ENCODE assay signal across 20 cellular contexts in genomic region chr14:57371013-57371412, GRCh38. TPM values are rescaled to one million over a fixed set of nuclear protein-coding genes. Genes with fewer than 3 reads are reported as not detected.
DNase-seq lines count a peak whose midpoint lies in the region; ATAC-seq, FAIRE-seq and TF ChIP-seq lines count a peak whose summit lies in the region.
"Had no signal": no experiment of that assay in that cellular context is flagged by ENCODE, and none has a peak within 500 bp of the region (broad histone marks: within the 10 kb centered on the region; RNA-seq: fewer than 3 reads in every experiment).

No MANE protein-coding gene starts in this region.

- BruUV-seq in HepG2 (replicated peaks; lab: Mats Ljungman, UMichigan) (no TSS peak), IMR-90 (replicated peaks; lab: Mats Ljungman, UMichigan) (no TSS peak), K562 (replicated peaks; lab: Mats Ljungman, UMichigan) (no TSS peak)

- no peak overlapping the region for H3K4ac ChIP-seq in IMR-90 (ENCODE audit: low read depth, low read length)

- H2BK20ac ChIP-seq in IMR-90 (ENCODE audit: low read depth, low read length), result no peak overlapping the region

- no peak overlapping the region for H2BK5ac ChIP-seq in IMR-90 (ENCODE audit: low read depth, low read length, poor library complexity, severe bottlenecking)

- H3K56ac ChIP-seq in IMR-90 (ENCODE audit: extremely low read depth, insufficient read depth, low read length), result no peak overlapping the region

- 2% methylated on average over 3 of the region's 3 CpGs for WGBS in HepG2 (ENCODE audit: low lambda C conversion rate)
- 35% methylated on average over 3 of the region's 3 CpGs for WGBS in right lobe of liver (ENCODE audit: insufficient coverage, low coverage, low lambda C conversion rate, missing lambda C conversion rate)
- no CpG with 5 or more reads among the region's 3 CpGs for WGBS in IMR-90 (ENCODE audit: extremely low coverage in 2 of 2, insufficient read length in 1 of 2), 2 experiments
- WGBS in K562 (ENCODE audit: insufficient coverage, low coverage, missing lambda C conversion rate), result 0% methylated on average over 3 of the region's 3 CpGs

- H3K4me3 ChIP-seq in HepG2 (replicated peaks in 1 of 3; ENCODE audit: insufficient read depth in 1 of 3, low read depth in 2 of 3, low read length in 3 of 3) (no peak overlapping the region), right lobe of liver (no peak overlapping the region), IMR-90 (ENCODE audit: insufficient read depth, low read depth, low read length) (no peak overlapping the region), K562 (no peak overlapping the region)
- H3K4me3 ChIP-seq: GM12878, HAP-1 had no signal

- TF ChIP-seq EP300 in HepG2 (IDR thresholded peaks at IDR 0.05; ENCODE audit: low read depth in 2 of 2, low read length in 2 of 2), result no peak
- TF ChIP-seq EP300 in HepG2 (CRISPR knock-in tag; IDR thresholded peaks at IDR 0.05; ENCODE audit: borderline replicate concordance), result no peak
- TF ChIP-seq EP300 in K562 (IDR thresholded peaks at IDR 0.05; ENCODE audit: low read length), result no peak

- H3K27ac ChIP-seq in HepG2 (ENCODE audit: extremely low read length, insufficient read depth, low read length) (no peak overlapping the region), right lobe of liver (no peak overlapping the region), IMR-90 (ENCODE audit: insufficient read depth, low read length) (no peak overlapping the region), K562 (ENCODE audit: extremely low read depth, low read depth, low read length) (no peak overlapping the region)

- H3K36me3 ChIP-seq in HepG2 (replicated peaks in 1 of 2; ENCODE audit: control insufficient read depth in 1 of 2, insufficient read depth in 2 of 2, low read length in 2 of 2) (no peaks in the 10 kb centered on the region), right lobe of liver (no peaks in the 10 kb centered on the region), IMR-90 (ENCODE audit: control insufficient read depth, insufficient read depth, low read length) (no peaks in the 10 kb centered on the region), K562 (ENCODE audit: control insufficient read depth, insufficient read depth, low read length) (no peaks in the 10 kb centered on the region)
- H3K36me3 ChIP-seq: HAP-1 had no signal

- H2BK15ac ChIP-seq in IMR-90 (ENCODE audit: low read depth, low read length), result no peak overlapping the region

- in situ Hi-C loops in HepG2 (cut with HindIII; ENCODE audit: extremely low pct_ligation_motif_present, low pct_unique_long_range_greater_than_20kb) (no loop called here), IMR-90 (cut with MboI; ENCODE audit: low sequenced_read_pairs) (no loop called here), K562 (cut with MboI) (no loop called here)

- DNase-seq in HepG2 (ENCODE audit: low spot score) (no peak), right lobe of liver (no peak), IMR-90 (no peak), K562 (ENCODE audit: extremely low read depth in 1 of 4, low spot score in 3 of 4) (no peak), DMS53 (lab: John Stamatoyannopoulos, UW) (no peak), activated gamma-delta T cell treated with Interleukin-2 at 50 U/mL for 16 hours (no peak)
- DNase-seq: 8988T; C1 segment of cervical spinal cord; Calu3; CD4-positive, alpha-beta memory T cell; COR-L47; DND-41; EL; GDM1; GOT3; HFFc6 had no signal

- TF ChIP-seq CTCF in HepG2 (CRISPR knock-in tag; IDR thresholded peaks at IDR 0.05) (no peak), right lobe of liver (IDR thresholded peaks at IDR 0.05) (no peak), IMR-90 (conservative IDR thresholded peaks at IDR 0.05; ENCODE audit: low read depth, low read length) (no peak), K562 (IDR thresholded peaks at IDR 0.05 in 2 of 3, conservative IDR thresholded peaks at IDR 0.05 in 1 of 3; ENCODE audit: insufficient read depth in 2 of 3, low read depth in 1 of 3, low read length in 3 of 3) (no peak)

- H2BK120ac ChIP-seq in IMR-90 (ENCODE audit: low read depth, low read length), result no peak overlapping the region

- POLR2A ChIA-PET in HepG2 (lab: Yijun Ruan, JAX), result no interaction called here
- POLR2A ChIA-PET in IMR-90 (lab: Charles Lee; ENCODE audit: unreplicated experiment), result no interaction called here
- POLR2A ChIA-PET in K562 (lab: Yijun Ruan, JAX), result interaction anchor here (0.9 to 2.0 kb wide), 2 partner anchors 13 to 18 kb away, joined by 4 read pairs; no protein-coding TSS in a partner anchor

- no peak overlapping the region for H3K9ac ChIP-seq in HepG2 (ENCODE audit: insufficient read depth, low read depth, low read length)
- H3K9ac ChIP-seq in IMR-90 (ENCODE audit: low read depth, low read length), result no peak overlapping the region
- H3K9ac ChIP-seq in K562 (ENCODE audit: insufficient read depth in 1 of 2, low read depth in 2 of 2, low read length in 2 of 2), result no peak overlapping the region

- ATAC-seq in HepG2 (no peak), right lobe of liver (no peak), IMR-90 (ENCODE audit: low read depth) (no peak), K562 (no peak), GM18511 (IDR thresholded peaks at IDR 0.05; ENCODE audit: unreplicated experiment) (no peak)
- ATAC-seq: GM12878 had no signal

- TF ChIP-seq POLR2A in HepG2 (IDR thresholded peaks at IDR 0.05; ENCODE audit: insufficient read depth in 1 of 2, low read depth in 2 of 2, low read length in 2 of 2) (no peak), right lobe of liver (IDR thresholded peaks at IDR 0.05) (no peak), IMR-90 (IDR thresholded peaks at IDR 0.05; ENCODE audit: low read depth, low read length) (no peak), K562 (conservative IDR thresholded peaks at IDR 0.05) (no peak)

- FAIRE-seq in HepG2 (lab: Jason Lieb, UNC), result no peak
- no peak for FAIRE-seq in K562 (lab: Jason Lieb, UNC)
- FAIRE-seq: GM12878, H54 had no signal

- H3K27me3 ChIP-seq in HepG2 (ENCODE audit: control insufficient read depth in 1 of 2, insufficient read depth in 2 of 2, low read length in 2 of 2) (peaks cover 0 to 4% of the 10 kb centered on the region in 2 experiments; a peak in 2 of 5 replicates), right lobe of liver (no peaks in the 10 kb centered on the region), IMR-90 (ENCODE audit: control insufficient read depth, insufficient read depth, low read length) (no peaks in the 10 kb centered on the region; the same call in none of the 2 replicates), K562 (ENCODE audit: control insufficient read depth in 2 of 2, insufficient read depth in 2 of 2, low read length in 2 of 2) (no peaks in the 10 kb centered on the region)

- no peak overlapping the region for H4K8ac ChIP-seq in IMR-90 (ENCODE audit: low read depth in 2 of 2, low read length in 2 of 2)

- dilution Hi-C loops in IMR-90 (cut with HindIII; ENCODE audit: low sequenced_read_pairs, unreplicated experiment), result no loop called here

- H3K23ac ChIP-seq in IMR-90 (ENCODE audit: low read depth, low read length), result 0 out of 2 replicates have a peak overlapping the region, but pooled peaks have one; percentile 9

- no peak for TF ChIP-seq RAD21 in HepG2 (CRISPR knock-in tag; IDR thresholded peaks at IDR 0.05)
- TF ChIP-seq RAD21 in IMR-90 (IDR thresholded peaks at IDR 0.05; ENCODE audit: low read length), result no peak
- TF ChIP-seq RAD21 in K562 (CRISPR knock-in tag; conservative IDR thresholded peaks at IDR 0.05 in 1 of 2, IDR thresholded peaks at IDR 0.05 in 1 of 2), result no peak

- no peaks in the 10 kb centered on the region for H3K79me2 ChIP-seq in HepG2 (ENCODE audit: insufficient read depth, low read length)
- no peaks in the 10 kb centered on the region for H3K79me2 ChIP-seq in K562 (ENCODE audit: control insufficient read depth, insufficient read depth, low read length)

- H4K5ac ChIP-seq in IMR-90 (ENCODE audit: low read depth, low read length), result no peak overlapping the region

- H4K20me1 ChIP-seq in HepG2 (ENCODE audit: insufficient read depth, low read length) (no peaks in the 10 kb centered on the region), IMR-90 (ENCODE audit: insufficient read depth, low read length) (no peaks in the 10 kb centered on the region), K562 (replicated peaks; ENCODE audit: control insufficient read depth, insufficient read depth, low read length) (no peaks in the 10 kb centered on the region)

- no peak overlapping the region for H2AFZ ChIP-seq in HepG2 (ENCODE audit: low read length)
- no peak overlapping the region for H2AFZ ChIP-seq in IMR-90 (replicated peaks; ENCODE audit: low read length, poor library complexity)
- no peak overlapping the region for H2AFZ ChIP-seq in K562 (ENCODE audit: low read depth, low read length)

- no peak overlapping the region for H2AK5ac ChIP-seq in IMR-90 (ENCODE audit: low read depth, low read length)

- H2AK9ac ChIP-seq in IMR-90 (replicated peaks; ENCODE audit: low read depth, low read length, poor library complexity), result no peak overlapping the region

- no peak overlapping the region for H3K18ac ChIP-seq in IMR-90 (ENCODE audit: low read depth, low read length)

- H3K79me1 ChIP-seq in IMR-90 (ENCODE audit: low read depth in 1 of 2, low read length in 2 of 2), result no peaks in the 10 kb centered on the region

- H3K9me3 ChIP-seq in HepG2 (ENCODE audit: low read length), result no peaks in the 10 kb centered on the region
- no peaks in the 10 kb centered on the region for H3K9me3 ChIP-seq in right lobe of liver
- H3K9me3 ChIP-seq in IMR-90 (ENCODE audit: control insufficient read depth, insufficient read depth, low read length), result no peaks in the 10 kb centered on the region
- H3K9me3 ChIP-seq in K562 (replicated peaks; ENCODE audit: control insufficient read depth, insufficient read depth, low read depth, low read length), result no peaks in the 10 kb centered on the region
- H3K9me3 ChIP-seq: HAP-1 had no signal

- intact Hi-C loops in HepG2 (cut with micrococcal nuclease; ENCODE audit: unreplicated experiment), result no loop called here
- intact Hi-C loops in right lobe of liver (cut with DNase I), result no loop called here
- intact Hi-C loops in IMR-90 (cut with micrococcal nuclease), result no loop called here
- intact Hi-C loops in K562 (cut with micrococcal nuclease), result no loop called here

- CTCF ChIA-PET in HepG2 (lab: Yijun Ruan, JAX; ENCODE audit: low intra/inter-chr PET ratio, low total read pairs), result no interaction called here
- CTCF ChIA-PET in IMR-90 (lab: Yijun Ruan, JAX), result interaction anchor here (1.0 kb wide), 1 partner anchor 49 kb away, joined by 4 read pairs; no protein-coding TSS in a partner anchor
- CTCF ChIA-PET in K562 (lab: Yijun Ruan, JAX; ENCODE audit: low intra/inter-chr PET ratio), result no interaction called here

- H3K4me2 ChIP-seq in HepG2 (ENCODE audit: low read depth, low read length), result no peak overlapping the region
- H3K4me2 ChIP-seq in IMR-90 (ENCODE audit: low read depth, low read length), result no peak overlapping the region
- H3K4me2 ChIP-seq in K562 (ENCODE audit: insufficient read depth, low read length), result no peak overlapping the region

- H3K4me1 ChIP-seq in HepG2 (ENCODE audit: insufficient read depth, low read length) (peaks cover 6% of the 10 kb centered on the region), right lobe of liver (no peaks in the 10 kb centered on the region), IMR-90 (ENCODE audit: control insufficient read depth, insufficient read depth, low read length) (no peaks in the 10 kb centered on the region), K562 (replicated peaks in 1 of 2; ENCODE audit: control insufficient read depth in 2 of 2, insufficient read depth in 2 of 2, low read length in 2 of 2) (no peaks in the 10 kb centered on the region)
- H3K4me1 ChIP-seq: HAP-1 had no signal

- H3K14ac ChIP-seq in IMR-90 (replicated peaks; ENCODE audit: low read depth, low read length), result no peak overlapping the region

- H3K9me1 ChIP-seq in IMR-90 (ENCODE audit: insufficient read depth, low read length) (no peaks in the 10 kb centered on the region), K562 (ENCODE audit: control insufficient read depth, insufficient read depth, low read length) (no peaks in the 10 kb centered on the region)

- no peak overlapping the region for H4K91ac ChIP-seq in IMR-90 (ENCODE audit: insufficient read depth, low read depth, low read length)

RNA-seq across cellular contexts. Expression of gene NAA30, which starts 19.4 kb away (rescaled TPM):
- total RNA-seq in HepG2 (2016; rRNA removed; fragmentation: Illumina TruSeq; extraction: Trizol), result 18.4 and 21.6 TPM in 2 replicates
- total RNA-seq in HepG2 (2016; cell fraction: cytosol; rRNA removed; fragmentation: Illumina TruSeq; extraction: Trizol; ENCODE audit: low read depth), result 0.97 and 1.5 TPM in 2 replicates
- total RNA-seq in HepG2 (2016; cell fraction: insoluble cytoplasmic fraction; rRNA removed; fragmentation: Illumina TruSeq; extraction: Trizol), result 16.9 and 22.2 TPM in 2 replicates
- total RNA-seq in HepG2 (2016; cell fraction: membrane; rRNA removed; fragmentation: Illumina TruSeq; extraction: Trizol), result 7.4 and 7.8 TPM in 2 replicates
- total RNA-seq in HepG2 (2016; cell fraction: nucleus; rRNA removed; fragmentation: Illumina TruSeq; extraction: Trizol), result 11.2 and 12.6 TPM in 2 replicates
- polyA plus RNA-seq in HepG2 (2011; rRNA removed), result 9.2 and 10.8 TPM in 2 replicates
- polyA plus RNA-seq in HepG2 (2011; cell fraction: cytosol; rRNA removed), result 2.0 and 3.9 TPM in 2 replicates
- 2.3 and 3.4 TPM in 2 replicates for polyA plus RNA-seq in HepG2 (2011; cell fraction: nucleus; rRNA removed)
- 9.0 and 11.6 TPM in 2 replicates for polyA plus RNA-seq in HepG2 (2012)
- polyA plus RNA-seq in HepG2 (2016; cell fraction: cytosol; fragmentation: Illumina TruSeq; extraction: Trizol; ENCODE audit: low read depth), result 0.99 and 1.0 TPM in 2 replicates
- 18.9 and 19.3 TPM in 2 replicates for polyA plus RNA-seq in HepG2 (2016; cell fraction: insoluble cytoplasmic fraction; fragmentation: Illumina TruSeq; extraction: Trizol; ENCODE audit: low read depth)
- 4.0 and 5.6 TPM in 2 replicates for polyA plus RNA-seq in HepG2 (2016; cell fraction: membrane; fragmentation: Illumina TruSeq; extraction: Trizol; ENCODE audit: low read depth)
- polyA plus RNA-seq in HepG2 (2016; cell fraction: nucleus; fragmentation: Illumina TruSeq; extraction: Trizol; ENCODE audit: insufficient read depth, low read depth), result 11.5 and 13.2 TPM in 2 replicates
- 6.2 and 11.6 TPM in 2 replicates for polyA minus RNA-seq in HepG2 (2011; rRNA and poly(A)+ RNA removed; ENCODE audit: low replicate concordance)
- polyA minus RNA-seq in HepG2 (2011; cell fraction: cytosol; rRNA and poly(A)+ RNA removed), result 6.9 and 11.0 TPM in 2 replicates
- 13.4 and 21.5 TPM in 2 replicates for polyA minus RNA-seq in HepG2 (2011; cell fraction: nucleus; rRNA and poly(A)+ RNA removed)
- 10 to 100 TPM; 10.5 to 17.1 (median 13.5) TPM for total RNA-seq in right lobe of liver
- 24.4 and 25.3 TPM in 2 replicates for total RNA-seq in IMR-90 (2012; rRNA removed)
- 3.6 and 5.8 TPM in 2 replicates for polyA plus RNA-seq in IMR-90 (2012; rRNA removed)
- 1.2 TPM in 2 replicates for polyA plus RNA-seq in IMR-90 (2012; cell fraction: cytosol; rRNA removed)
- 0.88 and 3.7 TPM in 2 replicates for polyA plus RNA-seq in IMR-90 (2012; cell fraction: nucleus; rRNA removed; ENCODE audit: low replicate concordance)
- 4.2 and 10.9 TPM in 2 replicates for total RNA-seq in K562 (2011; cell fraction: chromatin; rRNA removed; ENCODE audit: low replicate concordance)
- 1.8 and 2.1 TPM in 2 replicates for total RNA-seq in K562 (2011; cell fraction: nucleolus; rRNA removed)
- total RNA-seq in K562 (2011; cell fraction: nucleoplasm; rRNA removed), result 4.4 and 7.6 TPM in 2 replicates
- total RNA-seq in K562 (2014; rRNA removed), result 4.2 and 4.4 TPM in 2 replicates
- total RNA-seq in K562 (2014; rRNA removed; fragmentation: Illumina TruSeq; extraction: Trizol), result 7.7 and 9.4 TPM in 2 replicates
- 7.1 and 8.0 TPM in 2 replicates for total RNA-seq in K562 (2015; rRNA removed; fragmentation: Illumina TruSeq; extraction: Trizol)
- total RNA-seq in K562 (2021), result 7.9 and 8.3 TPM in 2 replicates
- polyA plus RNA-seq in K562 (2011; rRNA removed), result 7.7 and 9.3 TPM in 2 replicates
- 1.5 and 2.8 TPM in 2 replicates for polyA plus RNA-seq in K562 (2011; cell fraction: cytosol; rRNA removed)
- polyA plus RNA-seq in K562 (2011; cell fraction: nucleus; rRNA removed), result 3.0 and 4.7 TPM in 2 replicates
- polyA plus RNA-seq in K562 (2012), result 4.4 and 4.6 TPM in 2 replicates
- polyA plus RNA-seq in K562 (2014; fragmentation: Illumina TruSeq; extraction: Trizol), result 4.9 and 6.9 TPM in 2 replicates
- 1 to 10 TPM; 2.2 to 4.0 TPM for polyA plus RNA-seq in K562 (2014; fragmentation: Nextera tagmentation; extraction: Ambion mirVana)
- polyA plus RNA-seq in K562 (2014; rRNA removed), result 2.2 and 2.7 TPM in 2 replicates
- polyA minus RNA-seq in K562 (2011; rRNA and poly(A)+ RNA removed), result 11.0 and 13.4 TPM in 2 replicates
- polyA minus RNA-seq in K562 (2011; cell fraction: cytosol; rRNA and poly(A)+ RNA removed), result 5.0 and 5.6 TPM in 2 replicates
- polyA minus RNA-seq in K562 (2011; cell fraction: nucleus; rRNA and poly(A)+ RNA removed), result 2.8 and 3.9 TPM in 2 replicates

Comparison
In these comparisons a context has a peak if more than half of its experiments do, and no peak if none do; other contexts are left out.
1. Of the 241 proteins assayed by ChIP-seq in both HepG2 and K562: peak only in HepG2: MAFF and MAFK; only in K562: MAFG; in both: none; in neither: 238.